Comparison of ENCODE assay signal across 33 cellular contexts in genomic region chr10:51400354-51401096, GRCh38.
DNase-seq lines count a peak whose midpoint lies in the region; ATAC-seq and TF ChIP-seq lines count a peak whose summit lies in the region.
"Had no signal": no experiment of that assay in that cellular context is flagged by ENCODE, and none has a peak within 500 bp of the region (broad histone marks: within the 10 kb centered on the region; RNA-seq: fewer than 3 reads in every experiment).

No MANE protein-coding gene starts in this region.

- H3K36me3 ChIP-seq in left lung (no peaks in the 10 kb centered on the region), muscle layer of colon (ENCODE audit: insufficient read depth, low read length) (no peaks in the 10 kb centered on the region), SJCRH30 (no peaks in the 10 kb centered on the region)
- H3K36me3 ChIP-seq: BE2C; BLaER1; BLaER1 treated with 17β-estradiol and CSF1 and Interleukin-3, amounts not matched to agents 10 nM and 100 nM had no signal

- ATAC-seq in left lung = peak; percentile 63
- ATAC-seq: A549; CD8-positive, alpha-beta T cell had no signal

- no peak overlapping the region for H3K9ac ChIP-seq in muscle layer of colon (ENCODE audit: low read length)
- H3K9ac ChIP-seq: BLaER1; BLaER1 treated with 17β-estradiol and CSF1 and Interleukin-3, amounts not matched to agents 10 nM and 100 nM had no signal

- H3K27ac Mint-ChIP-seq in nephron progenitor cell = peak overlapping the region; percentile 1
- H3K27ac Mint-ChIP-seq: B cell; CD14-positive monocyte; CD4-positive, alpha-beta memory T cell; CD4-positive, alpha-beta T cell; CD4-positive, CD25-positive, alpha-beta regulatory T cell; CD8-positive, alpha-beta memory T cell; CD8-positive, alpha-beta T cell had no signal

- H3K27me3 Mint-ChIP-seq in nephron progenitor cell (ENCODE audit: low read depth, poor library complexity) = no peaks in the 10 kb centered on the region
- H3K27me3 Mint-ChIP-seq: B cell; CD4-positive, alpha-beta T cell; CD8-positive, alpha-beta memory T cell had no signal

- H3K27ac ChIP-seq in left lung = no peak overlapping the region
- H3K27ac ChIP-seq in muscle layer of colon (ENCODE audit: low read depth, low read length) = peak overlapping the region; percentile 14
- H3K27ac ChIP-seq in SJCRH30 = no peak overlapping the region
- H3K27ac ChIP-seq: 22Rv1; A549; BLaER1; BLaER1 treated with 17β-estradiol and CSF1 and Interleukin-3, amounts not matched to agents 10 nM and 100 nM; C4-2B had no signal

- intact Hi-C loops in left lung (cut with DNase I) = no loop called here

- no peaks in the 10 kb centered on the region for H3K4me1 Mint-ChIP-seq in nephron progenitor cell
- H3K4me1 Mint-ChIP-seq: B cell; CD14-positive monocyte; CD4-positive, alpha-beta memory T cell; CD4-positive, CD25-positive, alpha-beta regulatory T cell; CD8-positive, alpha-beta memory T cell had no signal

- no peaks in the 10 kb centered on the region for H3K9me3 ChIP-seq in left lung
- no peaks in the 10 kb centered on the region for H3K9me3 ChIP-seq in muscle layer of colon (ENCODE audit: low read length)
- H3K9me3 ChIP-seq in SJCRH30 (replicated peaks) = no peaks in the 10 kb centered on the region
- H3K9me3 ChIP-seq: A549; BE2C; BLaER1; BLaER1 treated with 17β-estradiol and CSF1 and Interleukin-3, amounts not matched to agents 10 nM and 100 nM; Caco-2 had no signal

- TF ChIP-seq CTCF in left lung (IDR thresholded peaks at IDR 0.05) (no peak), nephron progenitor cell (IDR thresholded peaks at IDR 0.05) (no peak)

- DNase-seq in left lung (no peak), nephron progenitor cell (no peak), NCI-H748 treated with DMSO at 0.1 percent for 48 hours (lab: John Stamatoyannopoulos, UW) (no peak), SJCRH30 (no peak)
- no peak for DNase-seq in stimulated activated naive CD4-positive, alpha-beta T cell (lab: John Stamatoyannopoulos, UW)
- DNase-seq: 8988T; ACHN; AML-193; BE2C; C1 segment of cervical spinal cord; Caco-2; Calu3; CD4-positive, alpha-beta memory T cell; CD4-positive, alpha-beta T cell; CD4-positive, CD25-positive, alpha-beta regulatory T cell; CD8-positive, alpha-beta memory T cell; CD8-positive, alpha-beta T cell; COR-L47; DMS 273 treated with DMSO at 0.1 percent for 48 hours; DMS153; DMS53; DMS79; DMS79 treated with DMSO at 0.1 percent for 48 hours; DND-41; EL had no signal

- H3K4me3 ChIP-seq in left lung (no peak overlapping the region), muscle layer of colon (ENCODE audit: low read depth in 1 of 2, low read length in 2 of 2) (no peak overlapping the region), SJCRH30 (no peak overlapping the region)
- H3K4me3 ChIP-seq: A549; BLaER1; BLaER1 treated with 17β-estradiol and CSF1 and Interleukin-3, amounts not matched to agents 10 nM and 100 nM had no signal

- H3K27me3 ChIP-seq in left lung = no peaks in the 10 kb centered on the region
- no peaks in the 10 kb centered on the region for H3K27me3 ChIP-seq in muscle layer of colon (ENCODE audit: control insufficient read depth in 1 of 2, insufficient read depth in 2 of 2, low read length in 2 of 2)
- no peaks in the 10 kb centered on the region for H3K27me3 ChIP-seq in SJCRH30
- H3K27me3 ChIP-seq: BE2C; BLaER1; BLaER1 treated with 17β-estradiol and CSF1 and Interleukin-3, amounts not matched to agents 10 nM and 100 nM had no signal

- no peaks in the 10 kb centered on the region for H3K36me3 Mint-ChIP-seq in nephron progenitor cell (ENCODE audit: low read depth)
- H3K36me3 Mint-ChIP-seq: CD14-positive monocyte; CD4-positive, alpha-beta memory T cell; CD4-positive, CD25-positive, alpha-beta regulatory T cell; CD8-positive, alpha-beta memory T cell; CD8-positive, alpha-beta T cell had no signal

- H3K4me1 ChIP-seq in left lung = peaks cover 6 to 10% of the 10 kb centered on the region in 2 donors
- peaks cover 15% of the 10 kb centered on the region for H3K4me1 ChIP-seq in muscle layer of colon (ENCODE audit: insufficient read depth, low read length)
- no peaks in the 10 kb centered on the region for H3K4me1 ChIP-seq in SJCRH30
- H3K4me1 ChIP-seq: A549, BE2C, BLaER1, Caco-2 had no signal

- H3K4me3 Mint-ChIP-seq in nephron progenitor cell = no peak overlapping the region
- H3K4me3 Mint-ChIP-seq: B cell; CD14-positive monocyte; CD4-positive, alpha-beta memory T cell; CD4-positive, alpha-beta T cell; CD4-positive, CD25-positive, alpha-beta regulatory T cell; CD8-positive, alpha-beta memory T cell; CD8-positive, alpha-beta T cell had no signal

- H3K9me3 Mint-ChIP-seq in nephron progenitor cell = no peaks in the 10 kb centered on the region
- H3K9me3 Mint-ChIP-seq: CD14-positive monocyte; CD4-positive, alpha-beta T cell; CD4-positive, CD25-positive, alpha-beta regulatory T cell; CD8-positive, alpha-beta T cell had no signal
